Comparison of ENCODE assay signal across 1 cellular context in genomic region chr4:34512631-34513030, GRCh38.
TF ChIP-seq lines count a peak whose summit lies in the region.

No MANE protein-coding gene starts in this region.

TF ChIP-seq in GM23338, 12 proteins besides CTCF, POLR2A, EP300 and RAD21 (continued from another document):
- no peak for TF ChIP-seq ZNF462 (CRISPR knock-in tag; IDR thresholded peaks at IDR 0.05)
TF ChIP-seq in GM23338: peak in this region for 1.
